ENCODE assay signal across 1 cellular context in the genomic region with DNA sequence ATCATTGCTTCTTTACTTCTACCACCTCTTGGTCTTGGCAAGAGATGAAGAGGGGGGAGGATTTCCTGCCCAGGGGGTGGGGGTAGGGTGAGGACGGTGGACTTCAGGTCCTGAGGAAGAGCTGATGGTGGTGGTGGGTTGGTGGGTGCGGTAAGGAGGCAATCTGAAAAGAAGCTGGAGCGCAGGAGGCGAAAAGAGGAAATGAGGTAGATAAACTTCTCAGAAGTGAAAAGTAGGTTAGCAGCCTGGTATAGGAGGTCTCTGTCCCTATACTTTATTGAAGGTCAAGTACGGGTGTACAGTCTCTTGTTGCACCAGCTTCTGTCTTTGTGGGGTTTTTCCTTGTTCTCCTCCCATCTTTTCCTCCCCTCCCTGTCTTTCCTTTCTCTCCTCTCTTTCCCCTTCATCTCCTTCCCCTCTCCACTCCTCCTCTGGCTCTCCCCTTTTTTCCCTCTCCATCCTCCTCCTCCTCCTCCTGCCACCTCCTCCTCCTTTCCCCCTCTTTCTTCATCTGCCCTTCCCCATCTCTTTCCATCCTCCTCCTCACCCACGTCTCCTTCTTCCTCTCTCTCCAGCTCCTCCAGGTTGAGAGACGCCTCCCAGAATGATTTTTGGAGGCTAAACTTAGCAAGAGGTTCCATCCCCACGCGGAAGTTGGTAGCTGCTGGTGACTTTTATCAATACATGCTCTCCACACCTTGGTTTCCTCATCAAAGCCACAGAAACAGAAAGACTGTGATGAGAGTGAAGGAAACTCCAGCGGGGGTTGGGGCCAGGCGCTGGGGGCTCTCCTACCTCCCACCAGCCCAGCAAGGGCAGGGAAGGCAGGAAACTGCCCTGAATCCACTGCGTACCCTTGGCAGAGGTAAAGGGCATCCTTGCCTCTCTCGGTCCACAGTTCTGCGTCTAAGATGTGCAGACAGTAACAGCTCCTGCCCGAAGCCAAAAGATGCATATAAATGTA.
TF ChIP-seq lines count a peak whose summit lies in the region.

No MANE protein-coding gene starts in this region.

TF ChIP-seq in K562, 482 proteins besides CTCF, POLR2A, EP300 and RAD21 (continued from another document and continues in another):
- TF ChIP-seq, protein P1, sequence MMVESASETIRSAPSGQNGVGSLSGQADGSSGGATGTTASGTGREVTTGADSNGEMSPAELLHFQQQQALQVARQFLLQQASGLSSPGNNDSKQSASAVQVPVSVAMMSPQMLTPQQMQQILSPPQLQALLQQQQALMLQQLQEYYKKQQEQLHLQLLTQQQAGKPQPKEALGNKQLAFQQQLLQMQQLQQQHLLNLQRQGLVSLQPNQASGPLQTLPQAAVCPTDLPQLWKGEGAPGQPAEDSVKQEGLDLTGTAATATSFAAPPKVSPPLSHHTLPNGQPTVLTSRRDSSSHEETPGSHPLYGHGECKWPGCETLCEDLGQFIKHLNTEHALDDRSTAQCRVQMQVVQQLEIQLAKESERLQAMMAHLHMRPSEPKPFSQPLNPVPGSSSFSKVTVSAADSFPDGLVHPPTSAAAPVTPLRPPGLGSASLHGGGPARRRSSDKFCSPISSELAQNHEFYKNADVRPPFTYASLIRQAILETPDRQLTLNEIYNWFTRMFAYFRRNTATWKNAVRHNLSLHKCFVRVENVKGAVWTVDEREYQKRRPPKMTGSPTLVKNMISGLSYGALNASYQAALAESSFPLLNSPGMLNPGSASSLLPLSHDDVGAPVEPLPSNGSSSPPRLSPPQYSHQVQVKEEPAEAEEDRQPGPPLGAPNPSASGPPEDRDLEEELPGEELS (CRISPR knock-in tag; IDR thresholded peaks at IDR 0.05; ENCODE audit: borderline replicate concordance), result no peak
- no peak for TF ChIP-seq PML (IDR thresholded peaks at IDR 0.05; ENCODE audit: low read length)
- TF ChIP-seq PHF8 (IDR thresholded peaks at IDR 0.05; ENCODE audit: borderline replicate concordance, low read length), result no peak
- no peak for TF ChIP-seq TBL1XR1 (IDR thresholded peaks at IDR 0.05; ENCODE audit: low read length in 2 of 2)
- TF ChIP-seq, protein P2, sequence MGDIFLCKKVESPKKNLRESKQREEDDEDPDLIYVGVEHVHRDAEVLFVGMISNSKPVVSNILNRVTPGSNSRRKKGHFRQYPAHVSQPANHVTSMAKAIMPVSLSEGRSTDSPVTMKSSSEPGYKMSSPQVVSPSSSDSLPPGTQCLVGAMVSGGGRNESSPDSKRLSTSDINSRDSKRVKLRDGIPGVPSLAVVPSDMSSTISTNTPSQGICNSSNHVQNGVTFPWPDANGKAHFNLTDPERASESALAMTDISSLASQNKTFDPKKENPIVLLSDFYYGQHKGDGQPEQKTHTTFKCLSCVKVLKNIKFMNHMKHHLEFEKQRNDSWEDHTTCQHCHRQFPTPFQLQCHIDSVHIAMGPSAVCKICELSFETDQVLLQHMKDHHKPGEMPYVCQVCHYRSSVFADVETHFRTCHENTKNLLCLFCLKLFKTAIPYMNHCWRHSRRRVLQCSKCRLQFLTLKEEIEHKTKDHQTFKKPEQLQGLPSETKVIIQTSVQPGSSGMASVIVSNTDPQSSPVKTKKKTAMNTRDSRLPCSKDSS (IDR thresholded peaks at IDR 0.05; ENCODE audit: low read depth, partially characterized antibody), result no peak
- no peak for TF ChIP-seq HDAC3 (IDR thresholded peaks at IDR 0.05; ENCODE audit: borderline replicate concordance, partially characterized antibody)
- TF ChIP-seq ADNP (tag; IDR thresholded peaks at IDR 0.05), result no peak
- TF ChIP-seq, protein P3, sequence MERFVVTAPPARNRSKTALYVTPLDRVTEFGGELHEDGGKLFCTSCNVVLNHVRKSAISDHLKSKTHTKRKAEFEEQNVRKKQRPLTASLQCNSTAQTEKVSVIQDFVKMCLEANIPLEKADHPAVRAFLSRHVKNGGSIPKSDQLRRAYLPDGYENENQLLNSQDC (CRISPR knock-in tag; IDR thresholded peaks at IDR 0.05), result no peak
- TF ChIP-seq BMI1 (IDR thresholded peaks at IDR 0.05; ENCODE audit: low read length), result no peak
- TF ChIP-seq, protein P4, sequence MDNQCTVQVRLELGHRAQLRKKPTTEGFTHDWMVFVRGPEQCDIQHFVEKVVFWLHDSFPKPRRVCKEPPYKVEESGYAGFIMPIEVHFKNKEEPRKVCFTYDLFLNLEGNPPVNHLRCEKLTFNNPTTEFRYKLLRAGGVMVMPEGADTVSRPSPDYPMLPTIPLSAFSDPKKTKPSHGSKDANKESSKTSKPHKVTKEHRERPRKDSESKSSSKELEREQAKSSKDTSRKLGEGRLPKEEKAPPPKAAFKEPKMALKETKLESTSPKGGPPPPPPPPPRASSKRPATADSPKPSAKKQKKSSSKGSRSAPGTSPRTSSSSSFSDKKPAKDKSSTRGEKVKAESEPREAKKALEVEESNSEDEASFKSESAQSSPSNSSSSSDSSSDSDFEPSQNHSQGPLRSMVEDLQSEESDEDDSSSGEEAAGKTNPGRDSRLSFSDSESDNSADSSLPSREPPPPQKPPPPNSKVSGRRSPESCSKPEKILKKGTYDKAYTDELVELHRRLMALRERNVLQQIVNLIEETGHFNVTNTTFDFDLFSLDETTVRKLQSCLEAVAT (IDR thresholded peaks at IDR 0.05), result 0 out of 4 replicates have a peak, but pooled peaks of 1 of the 2 experiments have one; percentile 38
- no peak for TF ChIP-seq ZNF274 (IDR thresholded peaks at IDR 0.05; ENCODE audit: borderline replicate concordance, low read depth, low read length)
- no peak for TF ChIP-seq NR2C2 (CRISPR knock-in tag; IDR thresholded peaks at IDR 0.05)
- TF ChIP-seq NR2C2 (tag; IDR thresholded peaks at IDR 0.05), result no peak
- no peak for TF ChIP-seq ZNF507 (tag; conservative IDR thresholded peaks at IDR 0.05)
- no peak for TF ChIP-seq DDX20 (tag; IDR thresholded peaks at IDR 0.05; ENCODE audit: low read depth)
- TF ChIP-seq KAT8 (IDR thresholded peaks at IDR 0.05; ENCODE audit: low read depth), result no peak
- no peak for TF ChIP-seq SRF (CRISPR knock-in tag; IDR thresholded peaks at IDR 0.05)
- no peak for TF ChIP-seq EGR1 (conservative IDR thresholded peaks at IDR 0.05)
- no peak for TF ChIP-seq MCM5 (IDR thresholded peaks at IDR 0.05; ENCODE audit: low read depth)
- no peak for TF ChIP-seq SMAD1 (IDR thresholded peaks at IDR 0.05; ENCODE audit: low read depth, low read length, partially characterized antibody)
- no peak for TF ChIP-seq GABPB1 (CRISPR knock-in tag; IDR thresholded peaks at IDR 0.05)
- TF ChIP-seq CC2D1A (IDR thresholded peaks at IDR 0.05), result no peak
- no peak for TF ChIP-seq RBFOX2 (IDR thresholded peaks at IDR 0.05; ENCODE audit: low read depth, low read length)
- no peak for TF ChIP-seq GTF2F1 (IDR thresholded peaks at IDR 0.05; ENCODE audit: low read depth, low read length)
- TF ChIP-seq ARID1B (IDR thresholded peaks at IDR 0.05), result 0 out of 2 replicates have a peak, but pooled peaks have one; percentile 16
- TF ChIP-seq KDM4B (IDR thresholded peaks at IDR 0.05; ENCODE audit: borderline replicate concordance in 2 of 2, low read depth in 1 of 2), result no peak
- no peak for TF ChIP-seq MAFF (IDR thresholded peaks at IDR 0.05; ENCODE audit: low read length)
- TF ChIP-seq, protein P5, sequence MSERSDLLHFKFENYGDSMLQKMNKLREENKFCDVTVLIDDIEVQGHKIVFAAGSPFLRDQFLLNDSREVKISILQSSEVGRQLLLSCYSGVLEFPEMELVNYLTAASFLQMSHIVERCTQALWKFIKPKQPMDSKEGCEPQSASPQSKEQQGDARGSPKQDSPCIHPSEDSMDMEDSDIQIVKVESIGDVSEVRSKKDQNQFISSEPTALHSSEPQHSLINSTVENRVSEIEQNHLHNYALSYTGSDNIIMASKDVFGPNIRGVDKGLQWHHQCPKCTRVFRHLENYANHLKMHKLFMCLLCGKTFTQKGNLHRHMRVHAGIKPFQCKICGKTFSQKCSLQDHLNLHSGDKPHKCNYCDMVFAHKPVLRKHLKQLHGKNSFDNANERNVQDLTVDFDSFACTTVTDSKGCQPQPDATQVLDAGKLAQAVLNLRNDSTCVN (CRISPR knock-in tag; IDR thresholded peaks at IDR 0.05), result peak; percentile 93
- TF ChIP-seq PTRF (tag; IDR thresholded peaks at IDR 0.05), result no peak
- peak; percentile 89 for TF ChIP-seq SPI1 (IDR thresholded peaks at IDR 0.05; ENCODE audit: borderline replicate concordance, low read depth, low read length)
- no peak for TF ChIP-seq ZNF23 (CRISPR knock-in tag; IDR thresholded peaks at IDR 0.05)
- TF ChIP-seq, protein P6, sequence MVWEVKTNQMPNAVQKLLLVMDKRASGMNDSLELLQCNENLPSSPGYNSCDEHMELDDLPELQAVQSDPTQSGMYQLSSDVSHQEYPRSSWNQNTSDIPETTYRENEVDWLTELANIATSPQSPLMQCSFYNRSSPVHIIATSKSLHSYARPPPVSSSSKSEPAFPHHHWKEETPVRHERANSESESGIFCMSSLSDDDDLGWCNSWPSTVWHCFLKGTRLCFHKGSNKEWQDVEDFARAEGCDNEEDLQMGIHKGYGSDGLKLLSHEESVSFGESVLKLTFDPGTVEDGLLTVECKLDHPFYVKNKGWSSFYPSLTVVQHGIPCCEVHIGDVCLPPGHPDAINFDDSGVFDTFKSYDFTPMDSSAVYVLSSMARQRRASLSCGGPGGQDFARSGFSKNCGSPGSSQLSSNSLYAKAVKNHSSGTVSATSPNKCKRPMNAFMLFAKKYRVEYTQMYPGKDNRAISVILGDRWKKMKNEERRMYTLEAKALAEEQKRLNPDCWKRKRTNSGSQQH (CRISPR knock-in tag; IDR thresholded peaks at IDR 0.05), result 0 out of 2 replicates have a peak, but pooled peaks have one; percentile 38
- TF ChIP-seq, protein P7, sequence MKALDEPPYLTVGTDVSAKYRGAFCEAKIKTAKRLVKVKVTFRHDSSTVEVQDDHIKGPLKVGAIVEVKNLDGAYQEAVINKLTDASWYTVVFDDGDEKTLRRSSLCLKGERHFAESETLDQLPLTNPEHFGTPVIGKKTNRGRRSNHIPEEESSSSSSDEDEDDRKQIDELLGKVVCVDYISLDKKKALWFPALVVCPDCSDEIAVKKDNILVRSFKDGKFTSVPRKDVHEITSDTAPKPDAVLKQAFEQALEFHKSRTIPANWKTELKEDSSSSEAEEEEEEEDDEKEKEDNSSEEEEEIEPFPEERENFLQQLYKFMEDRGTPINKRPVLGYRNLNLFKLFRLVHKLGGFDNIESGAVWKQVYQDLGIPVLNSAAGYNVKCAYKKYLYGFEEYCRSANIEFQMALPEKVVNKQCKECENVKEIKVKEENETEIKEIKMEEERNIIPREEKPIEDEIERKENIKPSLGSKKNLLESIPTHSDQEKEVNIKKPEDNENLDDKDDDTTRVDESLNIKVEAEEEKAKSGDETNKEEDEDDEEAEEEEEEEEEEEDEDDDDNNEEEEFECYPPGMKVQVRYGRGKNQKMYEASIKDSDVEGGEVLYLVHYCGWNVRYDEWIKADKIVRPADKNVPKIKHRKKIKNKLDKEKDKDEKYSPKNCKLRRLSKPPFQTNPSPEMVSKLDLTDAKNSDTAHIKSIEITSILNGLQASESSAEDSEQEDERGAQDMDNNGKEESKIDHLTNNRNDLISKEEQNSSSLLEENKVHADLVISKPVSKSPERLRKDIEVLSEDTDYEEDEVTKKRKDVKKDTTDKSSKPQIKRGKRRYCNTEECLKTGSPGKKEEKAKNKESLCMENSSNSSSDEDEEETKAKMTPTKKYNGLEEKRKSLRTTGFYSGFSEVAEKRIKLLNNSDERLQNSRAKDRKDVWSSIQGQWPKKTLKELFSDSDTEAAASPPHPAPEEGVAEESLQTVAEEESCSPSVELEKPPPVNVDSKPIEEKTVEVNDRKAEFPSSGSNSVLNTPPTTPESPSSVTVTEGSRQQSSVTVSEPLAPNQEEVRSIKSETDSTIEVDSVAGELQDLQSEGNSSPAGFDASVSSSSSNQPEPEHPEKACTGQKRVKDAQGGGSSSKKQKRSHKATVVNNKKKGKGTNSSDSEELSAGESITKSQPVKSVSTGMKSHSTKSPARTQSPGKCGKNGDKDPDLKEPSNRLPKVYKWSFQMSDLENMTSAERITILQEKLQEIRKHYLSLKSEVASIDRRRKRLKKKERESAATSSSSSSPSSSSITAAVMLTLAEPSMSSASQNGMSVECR (CRISPR knock-in tag; IDR thresholded peaks at IDR 0.05), result no peak
- TF ChIP-seq ERF (CRISPR knock-in tag; IDR thresholded peaks at IDR 0.05), result no peak
- TF ChIP-seq, protein P8, sequence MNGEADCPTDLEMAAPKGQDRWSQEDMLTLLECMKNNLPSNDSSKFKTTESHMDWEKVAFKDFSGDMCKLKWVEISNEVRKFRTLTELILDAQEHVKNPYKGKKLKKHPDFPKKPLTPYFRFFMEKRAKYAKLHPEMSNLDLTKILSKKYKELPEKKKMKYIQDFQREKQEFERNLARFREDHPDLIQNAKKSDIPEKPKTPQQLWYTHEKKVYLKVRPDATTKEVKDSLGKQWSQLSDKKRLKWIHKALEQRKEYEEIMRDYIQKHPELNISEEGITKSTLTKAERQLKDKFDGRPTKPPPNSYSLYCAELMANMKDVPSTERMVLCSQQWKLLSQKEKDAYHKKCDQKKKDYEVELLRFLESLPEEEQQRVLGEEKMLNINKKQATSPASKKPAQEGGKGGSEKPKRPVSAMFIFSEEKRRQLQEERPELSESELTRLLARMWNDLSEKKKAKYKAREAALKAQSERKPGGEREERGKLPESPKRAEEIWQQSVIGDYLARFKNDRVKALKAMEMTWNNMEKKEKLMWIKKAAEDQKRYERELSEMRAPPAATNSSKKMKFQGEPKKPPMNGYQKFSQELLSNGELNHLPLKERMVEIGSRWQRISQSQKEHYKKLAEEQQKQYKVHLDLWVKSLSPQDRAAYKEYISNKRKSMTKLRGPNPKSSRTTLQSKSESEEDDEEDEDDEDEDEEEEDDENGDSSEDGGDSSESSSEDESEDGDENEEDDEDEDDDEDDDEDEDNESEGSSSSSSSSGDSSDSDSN (IDR thresholded peaks at IDR 0.05; ENCODE audit: borderline replicate concordance in 1 of 2, low read depth in 2 of 2, low read length in 2 of 2), result no peak
- TF ChIP-seq, protein P9, sequence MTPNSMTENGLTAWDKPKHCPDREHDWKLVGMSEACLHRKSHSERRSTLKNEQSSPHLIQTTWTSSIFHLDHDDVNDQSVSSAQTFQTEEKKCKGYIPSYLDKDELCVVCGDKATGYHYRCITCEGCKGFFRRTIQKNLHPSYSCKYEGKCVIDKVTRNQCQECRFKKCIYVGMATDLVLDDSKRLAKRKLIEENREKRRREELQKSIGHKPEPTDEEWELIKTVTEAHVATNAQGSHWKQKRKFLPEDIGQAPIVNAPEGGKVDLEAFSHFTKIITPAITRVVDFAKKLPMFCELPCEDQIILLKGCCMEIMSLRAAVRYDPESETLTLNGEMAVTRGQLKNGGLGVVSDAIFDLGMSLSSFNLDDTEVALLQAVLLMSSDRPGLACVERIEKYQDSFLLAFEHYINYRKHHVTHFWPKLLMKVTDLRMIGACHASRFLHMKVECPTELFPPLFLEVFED (CRISPR knock-in tag; conservative IDR thresholded peaks at IDR 0.05), result peak; percentile 61; the same call in 1 of the 2 replicates
- TF ChIP-seq ELF4 (CRISPR knock-in tag; IDR thresholded peaks at IDR 0.05), result peak; percentile 79; the same call in 1 of the 2 replicates
- TF ChIP-seq DPF2 (IDR thresholded peaks at IDR 0.05), result 0 out of 2 replicates have a peak, but pooled peaks have one; percentile 22
- TF ChIP-seq, protein P10, sequence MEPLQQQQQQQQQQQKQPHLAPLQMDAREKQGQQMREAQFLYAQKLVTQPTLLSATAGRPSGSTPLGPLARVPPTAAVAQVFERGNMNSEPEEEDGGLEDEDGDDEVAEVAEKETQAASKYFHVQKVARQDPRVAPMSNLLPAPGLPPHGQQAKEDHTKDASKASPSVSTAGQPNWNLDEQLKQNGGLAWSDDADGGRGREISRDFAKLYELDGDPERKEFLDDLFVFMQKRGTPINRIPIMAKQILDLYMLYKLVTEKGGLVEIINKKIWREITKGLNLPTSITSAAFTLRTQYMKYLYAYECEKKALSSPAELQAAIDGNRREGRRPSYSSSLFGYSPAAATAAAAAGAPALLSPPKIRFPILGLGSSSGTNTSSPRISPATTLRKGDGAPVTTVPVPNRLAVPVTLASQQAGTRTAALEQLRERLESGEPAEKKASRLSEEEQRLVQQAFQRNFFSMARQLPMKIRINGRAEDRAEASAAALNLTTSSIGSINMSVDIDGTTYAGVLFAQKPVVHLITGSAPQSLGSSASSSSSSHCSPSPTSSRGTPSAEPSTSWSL (CRISPR knock-in tag; IDR thresholded peaks at IDR 0.05; ENCODE audit: borderline replicate concordance), result no peak
- no peak for TF ChIP-seq ZNF830 (CRISPR knock-in tag; IDR thresholded peaks at IDR 0.05)
- TF ChIP-seq CBFB (CRISPR knock-in tag; IDR thresholded peaks at IDR 0.05), result no peak
